In genomic region chr12:25250744-25251730, GRCh38 we compare ENCODE assay signal across 1 cellular context.
TF ChIP-seq lines count a peak whose summit lies in the region.

KRAS (minus strand) TSS chr12:25250929.

TF ChIP-seq in HepG2, 621 proteins besides CTCF, POLR2A, EP300 and RAD21 (continued from another document and continues in another):
- TF ChIP-seq ARID4A (CRISPR knock-in tag; IDR thresholded peaks at IDR 0.05; ENCODE audit: borderline replicate concordance) (peak; percentile 75; the same call in 1 of the 2 replicates), DMTF1 (CRISPR knock-in tag; IDR thresholded peaks at IDR 0.05) (no peak), ZNF569 (CRISPR knock-in tag; IDR thresholded peaks at IDR 0.05; ENCODE audit: borderline replicate concordance) (no peak), ZNF430 (CRISPR knock-in tag; IDR thresholded peaks at IDR 0.05) (no peak), ZNF781 (CRISPR knock-in tag; IDR thresholded peaks at IDR 0.05; ENCODE audit: borderline replicate concordance, not compliant biosample characterization) (no peak), ZNF639 (CRISPR knock-in tag; conservative IDR thresholded peaks at IDR 0.05) (peak; percentile 84), CHD4 (IDR thresholded peaks at IDR 0.05; ENCODE audit: borderline replicate concordance, low read length) (no peak), KLF9 (CRISPR knock-in tag; IDR thresholded peaks at IDR 0.05; ENCODE audit: low read depth) (no peak), FOSL2 (CRISPR knock-in tag; IDR thresholded peaks at IDR 0.05) (peak; percentile 14; the same call in 1 of the 2 replicates), TRIM24 (CRISPR knock-in tag; IDR thresholded peaks at IDR 0.05) (no peak), KLF13 (CRISPR knock-in tag; IDR thresholded peaks at IDR 0.05) (no peak), HMGXB4 (CRISPR knock-in tag; IDR thresholded peaks at IDR 0.05; ENCODE audit: borderline replicate concordance in 1 of 2, low read depth in 1 of 2) (peak in 1 of 2 experiments; percentile 57; a peak in 2 of 4 replicates), ARID3A (IDR thresholded peaks at IDR 0.05; ENCODE audit: low read depth, low read length) (peak; percentile 34; the same call in 1 of the 2 replicates), TAF1 (CRISPR knock-in tag; IDR thresholded peaks at IDR 0.05) (peak; percentile 40; the same call in 1 of the 2 replicates), THAP7 (CRISPR knock-in tag; IDR thresholded peaks at IDR 0.05) (no peak), IRF1 (CRISPR knock-in tag; IDR thresholded peaks at IDR 0.05; ENCODE audit: low read depth) (no peak), ZNF205 (CRISPR knock-in tag; IDR thresholded peaks at IDR 0.05) (no peak), ATF5 (CRISPR knock-in tag; IDR thresholded peaks at IDR 0.05; ENCODE audit: low read depth) (0 out of 2 replicates have a peak, but pooled peaks have one; percentile 21), ZNF646 (CRISPR knock-in tag; IDR thresholded peaks at IDR 0.05) (no peak), RARG (CRISPR knock-in tag; IDR thresholded peaks at IDR 0.05; ENCODE audit: low read depth) (no peak), MBD4 (IDR thresholded peaks at IDR 0.05; ENCODE audit: borderline replicate concordance, low read length) (no peak), ZNF703 (CRISPR knock-in tag; IDR thresholded peaks at IDR 0.05; ENCODE audit: borderline replicate concordance) (no peak), FOXP1 (IDR thresholded peaks at IDR 0.05) (no peak), FOXP1 (CRISPR knock-in tag; IDR thresholded peaks at IDR 0.05) (no peak), GATAD1 (CRISPR knock-in tag; IDR thresholded peaks at IDR 0.05) (peak; percentile 51; the same call in 1 of the 2 replicates), FOXP4 (CRISPR knock-in tag; IDR thresholded peaks at IDR 0.05) (no peak), SRF (IDR thresholded peaks at IDR 0.05; ENCODE audit: low read depth, low read length) (peak; percentile 94), FOXM1 (CRISPR knock-in tag; IDR thresholded peaks at IDR 0.05) (no peak), IKZF5 (CRISPR knock-in tag; IDR thresholded peaks at IDR 0.05) (peak; percentile 70; the same call in 1 of the 2 replicates), ZNF263 (CRISPR knock-in tag; IDR thresholded peaks at IDR 0.05) (0 out of 2 replicates have a peak, but pooled peaks have one; percentile 41)
